ENCODE assay signal across 13 cellular contexts in genomic region chr9:93599571-93600403, GRCh38. TPM values are rescaled to one million over a fixed set of nuclear protein-coding genes. Genes with fewer than 3 reads are reported as not detected.
A peak's percentile ranks its signal among the peaks of the same experiment; 100 is the strongest.
DNase-seq lines count a peak whose midpoint lies in the region; TF ChIP-seq lines count a peak whose summit lies in the region.
"Had no signal": no experiment of that assay in that cellular context is flagged by ENCODE, and none has a peak within 500 bp of the region (broad histone marks: within the 10 kb centered on the region; RNA-seq: fewer than 3 reads in every experiment).

No MANE protein-coding gene starts in this region.

- no peaks in the 10 kb centered on the region for H3K27me3 ChIP-seq in H9 (ENCODE audit: insufficient read depth, low read length)
- no peaks in the 10 kb centered on the region for H3K27me3 ChIP-seq in esophagus muscularis mucosa
- no peaks in the 10 kb centered on the region for H3K27me3 ChIP-seq in colonic mucosa
- H3K27me3 ChIP-seq: dorsolateral prefrontal cortex, thyroid gland had no signal

- H3K9ac ChIP-seq in H9 (ENCODE audit: extremely low read depth, insufficient read length, low read length) (no peak overlapping the region), colonic mucosa (ENCODE audit: low read depth in 2 of 2, low read length in 2 of 2) (no peak overlapping the region)

- H3K27me3 Mint-ChIP-seq in activated CD4-positive, alpha-beta T cell treated with anti-CD3 and anti-CD28 coated beads, Interleukin-2, amount 10 ng/mL, durations not matched to agents 7 days and 5 days: no peaks in the 10 kb centered on the region
- H3K27me3 Mint-ChIP-seq in H9 (ENCODE audit: low read depth): 0 out of 2 replicates have a peak, but pooled peaks cover 2% of the 10 kb centered on the region
- no peaks in the 10 kb centered on the region for H3K27me3 Mint-ChIP-seq in progenitor cell of endocrine pancreas
- H3K27me3 Mint-ChIP-seq: IgD-negative memory B cell had no signal

- H3T11ph ChIP-seq in H9 (ENCODE audit: low read length): no peak overlapping the region

- TF ChIP-seq CTCF in H9 (conservative IDR thresholded peaks at IDR 0.05): no peak
- TF ChIP-seq CTCF in progenitor cell of endocrine pancreas (IDR thresholded peaks at IDR 0.05; ENCODE audit: unreplicated experiment): no peak
- TF ChIP-seq CTCF in esophagus muscularis mucosa (IDR thresholded peaks at IDR 0.05): no peak
- no peak for TF ChIP-seq CTCF in colonic mucosa (IDR thresholded peaks at IDR 0.05)

- H3K4me3 Mint-ChIP-seq in activated CD4-positive, alpha-beta T cell treated with anti-CD3 and anti-CD28 coated beads, Interleukin-2, amount 10 ng/mL, durations not matched to agents 7 days and 5 days: no peak overlapping the region
- peak overlapping the region in 1 of 2 experiments; percentile 6; a peak in 2 of 5 replicates for H3K4me3 Mint-ChIP-seq in H9
- no peak overlapping the region for H3K4me3 Mint-ChIP-seq in progenitor cell of endocrine pancreas (ENCODE audit: low read depth)

- peak overlapping the region; percentile 56 for H3K14ac ChIP-seq in H9 (ENCODE audit: insufficient read depth, low read length)

- H3K4me1 ChIP-seq in H9 (ENCODE audit: insufficient read depth, low read length): peaks cover 20% of the 10 kb centered on the region; the same call in 1 of the 2 replicates
- H3K4me1 ChIP-seq in esophagus muscularis mucosa: peaks cover 40 to 74% (median 54%) of the 10 kb centered on the region in 4 donors
- peaks cover 13% of the 10 kb centered on the region for H3K4me1 ChIP-seq in colonic mucosa
- H3K4me1 ChIP-seq: HAP-1 had no signal

- no peak overlapping the region for H2BK15ac ChIP-seq in H9 (ENCODE audit: low read depth, low read length)

- H3K4ac ChIP-seq in H9 (ENCODE audit: low read depth, low read length): no peak overlapping the region

- peaks cover 2% of the 10 kb centered on the region for H3K9me3 Mint-ChIP-seq in activated CD4-positive, alpha-beta T cell treated with anti-CD3 and anti-CD28 coated beads, Interleukin-2, amount 10 ng/mL, durations not matched to agents 7 days and 5 days
- peaks cover 0 to 2% of the 10 kb centered on the region in 2 experiments; a peak in 2 of 5 replicates for H3K9me3 Mint-ChIP-seq in H9
- peaks cover 2% of the 10 kb centered on the region for H3K9me3 Mint-ChIP-seq in progenitor cell of endocrine pancreas (ENCODE audit: low read depth)
- H3K9me3 Mint-ChIP-seq: IgD-negative memory B cell had no signal

- H3K27ac ChIP-seq in H9 (ENCODE audit: insufficient read length, low read depth, low read length) (peak overlapping the region; percentile 14), esophagus muscularis mucosa (replicated peaks in 1 of 4) (no peak overlapping the region), colonic mucosa (no peak overlapping the region)
- H3K27ac ChIP-seq: thyroid gland had no signal

- H3K56ac ChIP-seq in H9 (ENCODE audit: insufficient read length, low read depth, low read length): no peak overlapping the region

- DNase-seq in activated CD4-positive, alpha-beta T cell treated with anti-CD3 and anti-CD28 coated beads, Interleukin-2, amount 10 ng/mL, durations not matched to agents 7 days and 5 days: no peak
- DNase-seq in activated CD4-positive, alpha-beta T cell treated with anti-CD3 and anti-CD28 coated beads for 4 hours: no peak
- DNase-seq in H9 (peak; percentile 37), cerebellar cortex (ENCODE audit: low spot score) (peak; percentile 31), progenitor cell of endocrine pancreas (ENCODE audit: low spot score, unreplicated experiment) (no peak), activated gamma-delta T cell (lab: John Stamatoyannopoulos, UW) (no peak), esophagus muscularis mucosa (ENCODE audit: extremely low spot score) (no peak), colonic mucosa (no peak)
- DNase-seq: activated naive CD4-positive, alpha-beta T cell; thyroid gland had no signal

- no peak overlapping the region for H2BK120ac ChIP-seq in H9 (ENCODE audit: low read depth, low read length, poor library complexity, severe bottlenecking)

- H2BK12ac ChIP-seq in H9 (ENCODE audit: insufficient read length, low read depth, low read length): no peak overlapping the region

- POLR2A ChIA-PET in activated CD4-positive, alpha-beta T cell treated with anti-CD3 and anti-CD28 coated beads, Interleukin-2, amount 10 ng/mL, durations not matched to agents 7 days and 5 days (lab: Charles Lee): no interaction called here

- H3K4me3 ChIP-seq in esophagus muscularis mucosa (no peak overlapping the region), colonic mucosa (no peak overlapping the region)
- H3K4me3 ChIP-seq: dorsolateral prefrontal cortex, HAP-1, thyroid gland had no signal

- peaks cover 3% of the 10 kb centered on the region for H3K36me3 Mint-ChIP-seq in activated CD4-positive, alpha-beta T cell treated with anti-CD3 and anti-CD28 coated beads, Interleukin-2, amount 10 ng/mL, durations not matched to agents 7 days and 5 days (ENCODE audit: low read depth)
- H3K36me3 Mint-ChIP-seq in H9 (ENCODE audit: insufficient read depth in 1 of 3, low read depth in 3 of 3) (peaks cover 2 to 3% (median 2%) of the 10 kb centered on the region in 3 experiments; a peak in 5 of 7 replicates), progenitor cell of endocrine pancreas (ENCODE audit: insufficient read depth) (peaks cover 3% of the 10 kb centered on the region)
- H3K36me3 Mint-ChIP-seq: IgD-negative memory B cell had no signal

- no peaks in the 10 kb centered on the region for H3K9me3 ChIP-seq in H9 (ENCODE audit: control insufficient read depth, low read depth, low read length)
- no peaks in the 10 kb centered on the region for H3K9me3 ChIP-seq in esophagus muscularis mucosa
- no peaks in the 10 kb centered on the region for H3K9me3 ChIP-seq in colonic mucosa
- H3K9me3 ChIP-seq: HAP-1, thyroid gland had no signal

- no peaks in the 10 kb centered on the region for H3K36me3 ChIP-seq in esophagus muscularis mucosa
- no peaks in the 10 kb centered on the region for H3K36me3 ChIP-seq in colonic mucosa
- H3K36me3 ChIP-seq: HAP-1, thyroid gland had no signal

- no peak overlapping the region for H2BK5ac ChIP-seq in H9 (ENCODE audit: insufficient read length, low read length)

- peaks cover 2% of the 10 kb centered on the region for H4K20me1 ChIP-seq in H9 (ENCODE audit: control insufficient read depth, insufficient read depth, insufficient read length)

- no peak overlapping the region for H2BK20ac ChIP-seq in H9 (ENCODE audit: low read depth, low read length, poor library complexity, severe bottlenecking)

- H4K8ac ChIP-seq in H9 (replicated peaks; ENCODE audit: insufficient read length, low read depth, low read length): no peak overlapping the region

- peak overlapping the region; percentile 60 for H3K18ac ChIP-seq in H9 (ENCODE audit: insufficient read length, low read depth, low read length)

- H2AFZ ChIP-seq in H9 (ENCODE audit: low read length): no peak overlapping the region

- H3K79me2 ChIP-seq in H9 (ENCODE audit: insufficient read depth, low read length): no peaks in the 10 kb centered on the region

- TF ChIP-seq POLR2A in esophagus muscularis mucosa (IDR thresholded peaks at IDR 0.05; ENCODE audit: low read depth): no peak

- CTCF ChIA-PET in activated CD4-positive, alpha-beta T cell treated with anti-CD3 and anti-CD28 coated beads, Interleukin-2, amount 10 ng/mL, durations not matched to agents 7 days and 5 days (lab: Charles Lee): interaction anchor here (0.6 to 1.4 kb wide), 2 partner anchors 9 to 16 kb away, joined by 3 to 4 read pairs; no protein-coding TSS in a partner anchor

- no peak overlapping the region for H3K23ac ChIP-seq in H9 (ENCODE audit: insufficient read length, low read depth, low read length)

- peaks cover 48% of the 10 kb centered on the region for H3K4me1 Mint-ChIP-seq in activated CD4-positive, alpha-beta T cell treated with anti-CD3 and anti-CD28 coated beads, Interleukin-2, amount 10 ng/mL, durations not matched to agents 7 days and 5 days
- peaks cover 46 to 60% of the 10 kb centered on the region in 2 experiments for H3K4me1 Mint-ChIP-seq in H9
- peaks cover 22% of the 10 kb centered on the region for H3K4me1 Mint-ChIP-seq in progenitor cell of endocrine pancreas (ENCODE audit: low read depth)

- H3K79me1 ChIP-seq in H9 (ENCODE audit: insufficient read depth, low read depth, low read length, poor library complexity, severe bottlenecking): no peaks in the 10 kb centered on the region

- TF ChIP-seq EP300 in esophagus muscularis mucosa (IDR thresholded peaks at IDR 0.05): no peak

- intact Hi-C loops in esophagus muscularis mucosa (cut with DNase I) (no loop called here), colonic mucosa (cut with DNase I) (no loop called here)

- H3K4me2 ChIP-seq in H9 (ENCODE audit: insufficient read depth, insufficient read length, low read length): no peak overlapping the region

- no peak overlapping the region for H4K91ac ChIP-seq in H9 (ENCODE audit: insufficient read length, low read depth, low read length)

- H3K27ac Mint-ChIP-seq in activated CD4-positive, alpha-beta T cell treated with anti-CD3 and anti-CD28 coated beads, Interleukin-2, amount 10 ng/mL, durations not matched to agents 7 days and 5 days: peak overlapping the region; percentile 28
- H3K27ac Mint-ChIP-seq in H9: peak overlapping the region; percentile 21 to 73 (median 54); a peak in 6 of 7 replicates
- H3K27ac Mint-ChIP-seq in progenitor cell of endocrine pancreas: peak overlapping the region; percentile 23

- WGBS in H9 (ENCODE audit: extremely low coverage, insufficient read length, low lambda C conversion rate): no CpG with 5 or more reads among the region's 17 CpGs
- 80% methylated on average over 13 of the region's 17 CpGs for WGBS in esophagus muscularis mucosa

- H3K23me2 ChIP-seq in H9 (ENCODE audit: insufficient read length, low read depth, low read length, poor library complexity, severe bottlenecking): no peaks in the 10 kb centered on the region

- peak overlapping the region; percentile 53 for H4K5ac ChIP-seq in H9 (ENCODE audit: insufficient read length, low read depth, low read length)

- peak overlapping the region; percentile 44 for H2AK5ac ChIP-seq in H9 (ENCODE audit: insufficient read length, low read length)

RNA-seq across cellular contexts. Expression of gene PHF2, which starts 23.4 kb away (rescaled TPM):
- total RNA-seq in activated CD4-positive, alpha-beta T cell treated with anti-CD3 and anti-CD28 coated beads, Interleukin-2, amount 10 ng/mL, durations not matched to agents 7 days and 5 days: 10 to 100 TPM; 29.3 to 29.4 TPM
- total RNA-seq in H9 (2021) (17.4 and 18.8 TPM in 2 replicates), progenitor cell of endocrine pancreas (36.5 and 37.1 TPM in 2 replicates), esophagus muscularis mucosa (10 to 100 TPM; 35.7 to 53.5 (median 43.2) TPM), colonic mucosa (10 to 100 TPM; 22.7 to 23.4 TPM)

Comparison
In these comparisons a context has a peak if more than half of its experiments do, and no peak if none do; other contexts are left out.
1. DNase-seq: peak in H9 (single experiment) and cerebellar cortex (single experiment); none in activated CD4-positive, alpha-beta T cell treated with anti-CD3 and anti-CD28 coated beads, Interleukin-2, amount 10 ng/mL, durations not matched to agents 7 days and 5 days (single experiment), activated CD4-positive, alpha-beta T cell treated with anti-CD3 and anti-CD28 coated beads for 4 hours (0 of 2), progenitor cell of endocrine pancreas (single experiment), activated gamma-delta T cell (single experiment), esophagus muscularis mucosa (single experiment) and colonic mucosa (single experiment).
2. Peak in every context shown above with its lines, with median percentiles within 50 percentile points of each other: H3K27ac Mint-ChIP-seq.